In the genomic region with DNA sequence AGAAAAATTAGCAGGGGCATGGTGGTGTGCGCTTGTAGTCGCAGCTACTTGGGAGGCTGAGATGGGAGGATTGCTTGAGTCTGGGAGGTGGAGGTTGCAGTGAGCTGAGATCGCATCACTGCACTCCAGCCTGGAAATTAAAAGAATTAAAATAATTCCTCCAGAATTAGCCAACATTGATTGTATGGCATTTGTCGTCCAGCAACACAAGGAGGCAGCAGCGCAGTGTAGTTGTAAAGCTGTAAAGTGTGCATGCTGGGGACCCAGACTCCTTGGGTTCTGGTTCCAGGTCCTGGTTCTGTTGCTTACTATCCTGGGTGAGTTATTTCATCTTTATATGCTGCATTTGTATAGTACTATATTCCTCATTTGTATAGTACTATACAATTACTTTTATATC, we compare ENCODE assay signal across 20 cellular contexts. TPM values are rescaled to one million over a fixed set of nuclear protein-coding genes. Genes with fewer than 3 reads are reported as not detected.
DNase-seq lines count a peak whose midpoint lies in the region; ATAC-seq and TF ChIP-seq lines count a peak whose summit lies in the region.
"Had no signal": no experiment of that assay in that cellular context is flagged by ENCODE, and none has a peak within 500 bp of the region (broad histone marks: within the 10 kb centered on the region; RNA-seq: fewer than 3 reads in every experiment).

No MANE protein-coding gene starts in this region.

- 0 out of 2 replicates have a peak, but pooled peaks have one; percentile 4 for TF ChIP-seq RAD21 in Ishikawa (IDR thresholded peaks at IDR 0.05; ENCODE audit: low read depth)

- H3K4me1 Mint-ChIP-seq in stimulated activated memory B cell treated with anti-CD40 and anti-IgM and Interleukin-4, amounts not matched to agents 10 μg/mL and 1 μg/mL and 100 μg/mL, for 72 hours, result no peaks in the 10 kb centered on the region

- H3K4me1 ChIP-seq in BE2C (peaks cover 5% of the 10 kb centered on the region; the same call in 1 of the 2 replicates), Panc1 (ENCODE audit: control insufficient read depth, insufficient read depth, low read length) (no peaks in the 10 kb centered on the region)
- H3K4me1 ChIP-seq: A549, BLaER1 had no signal

- POLR2A ChIA-PET in Panc1 (lab: Charles Lee), result interaction anchor here (0.6 kb wide), 1 partner anchor 10 kb away, joined by 3 read pairs; no protein-coding TSS in a partner anchor

- ATAC-seq in Panc1, result no peak
- ATAC-seq in stimulated activated memory B cell treated with anti-CD40 and anti-IgM and Interleukin-4, amounts not matched to agents 10 μg/mL and 1 μg/mL and 100 μg/mL, for 72 hours, result no peak
- no peak for ATAC-seq in HG02798 (IDR thresholded peaks at IDR 0.05; ENCODE audit: poor library complexity, unreplicated experiment)
- ATAC-seq: A549, K562 had no signal

- no peaks in the 10 kb centered on the region for H3K9me3 Mint-ChIP-seq in stimulated activated memory B cell treated with anti-CD40 and anti-IgM and Interleukin-4, amounts not matched to agents 10 μg/mL and 1 μg/mL and 100 μg/mL, for 72 hours
- H3K9me3 Mint-ChIP-seq: CD14-positive monocyte; CD4-positive, alpha-beta memory T cell had no signal

- intact Hi-C loops in Panc1 (cut with micrococcal nuclease; ENCODE audit: unreplicated experiment), result no loop called here

- H3K9me3 ChIP-seq in BE2C (no peaks in the 10 kb centered on the region), Panc1 (ENCODE audit: control insufficient read depth, insufficient read depth, low read depth, low read length) (no peaks in the 10 kb centered on the region)
- H3K9me3 ChIP-seq: A549, BLaER1 had no signal

- CTCF ChIA-PET in Panc1 (lab: Charles Lee), result no interaction called here

- peak; percentile 23; the same call in 1 of the 2 replicates for TF ChIP-seq CTCF in BE2C (IDR thresholded peaks at IDR 0.05; ENCODE audit: low read depth, low read length)
- TF ChIP-seq CTCF in Panc1 (IDR thresholded peaks at IDR 0.05), result peak; percentile 11; the same call in 1 of the 2 replicates

- no TSS peak for BruUV-seq in Panc1 (replicated peaks; lab: Mats Ljungman, UMichigan)

- H3K27ac Mint-ChIP-seq in stimulated activated memory B cell treated with anti-CD40 and anti-IgM and Interleukin-4, amounts not matched to agents 10 μg/mL and 1 μg/mL and 100 μg/mL, for 72 hours, result no peak overlapping the region
- H3K27ac Mint-ChIP-seq: CD14-positive monocyte; CD4-positive, alpha-beta memory T cell had no signal

- H3K36me3 ChIP-seq in BE2C, result no peaks in the 10 kb centered on the region
- no peaks in the 10 kb centered on the region for H3K36me3 ChIP-seq in Panc1 (ENCODE audit: control insufficient read depth, insufficient read depth, low read length)
- H3K36me3 ChIP-seq: BLaER1 had no signal

- peaks cover 12% of the 10 kb centered on the region for H3K36me3 Mint-ChIP-seq in stimulated activated memory B cell treated with anti-CD40 and anti-IgM and Interleukin-4, amounts not matched to agents 10 μg/mL and 1 μg/mL and 100 μg/mL, for 72 hours

- no peak for TF ChIP-seq EP300 in Ishikawa (IDR thresholded peaks at IDR 0.05; ENCODE audit: borderline replicate concordance)

- H3K4me3 Mint-ChIP-seq in stimulated activated memory B cell treated with anti-CD40 and anti-IgM and Interleukin-4, amounts not matched to agents 10 μg/mL and 1 μg/mL and 100 μg/mL, for 72 hours, result no peak overlapping the region
- H3K4me3 Mint-ChIP-seq: CD14-positive monocyte; CD4-positive, alpha-beta memory T cell had no signal

- peak; percentile 3 for DNase-seq in DMS53 (lab: John Stamatoyannopoulos, UW)
- DNase-seq in DMS53 treated with DMSO at 0.1 percent for 48 hours (lab: John Stamatoyannopoulos, UW; ENCODE audit: unreplicated experiment), result no peak
- no peak for DNase-seq in BE2C
- DNase-seq in Panc1 (ENCODE audit: low read depth, low spot score), result no peak
- DNase-seq in KBM-7, result no peak
- DNase-seq: AML-193; CD4-positive, alpha-beta memory T cell; DMS153; GM23248; H7 had no signal

- H3K4me3 ChIP-seq in BE2C (ENCODE audit: low read depth, low read length) (no peak overlapping the region), Panc1 (ENCODE audit: low read depth in 2 of 2, low read length in 2 of 2) (no peak overlapping the region)
- H3K4me3 ChIP-seq: A549, BLaER1, GM23248, K562 had no signal

- no peak overlapping the region for H3K27ac ChIP-seq in Panc1 (ENCODE audit: low read length)
- H3K27ac ChIP-seq: 22Rv1, A549, BLaER1, GM23248, HL-60 had no signal

- H3K27me3 Mint-ChIP-seq in stimulated activated memory B cell treated with anti-CD40 and anti-IgM and Interleukin-4, amounts not matched to agents 10 μg/mL and 1 μg/mL and 100 μg/mL, for 72 hours, result no peaks in the 10 kb centered on the region
- H3K27me3 Mint-ChIP-seq: CD4-positive, alpha-beta memory T cell had no signal

- in situ Hi-C loops in Panc1 (cut with HindIII; ENCODE audit: low pct_unique_long_range_greater_than_20kb, low sequenced_read_pairs), result no loop called here
- in situ Hi-C loops in KBM-7 (cut with MboI; ENCODE audit: low pct_unique_long_range_greater_than_20kb, low sequenced_read_pairs), result no loop called here

- H3K27me3 ChIP-seq in BE2C, result no peaks in the 10 kb centered on the region
- H3K27me3 ChIP-seq in Panc1 (ENCODE audit: control insufficient read depth, insufficient read depth, low read length), result no peaks in the 10 kb centered on the region
- H3K27me3 ChIP-seq: BLaER1 had no signal

TF ChIP-seq in Ishikawa, 13 proteins besides CTCF, POLR2A, EP300 and RAD21:
- no peak for TF ChIP-seq REST (IDR thresholded peaks at IDR 0.05; ENCODE audit: low read depth)
- TF ChIP-seq TAF1 (IDR thresholded peaks at IDR 0.05; ENCODE audit: low read depth), result no peak
- no peak for TF ChIP-seq ZBTB7A (IDR thresholded peaks at IDR 0.05; ENCODE audit: low read depth)
- TF ChIP-seq FOXM1 (IDR thresholded peaks at IDR 0.05; ENCODE audit: borderline replicate concordance, low read depth), result no peak
- TF ChIP-seq, protein P1, sequence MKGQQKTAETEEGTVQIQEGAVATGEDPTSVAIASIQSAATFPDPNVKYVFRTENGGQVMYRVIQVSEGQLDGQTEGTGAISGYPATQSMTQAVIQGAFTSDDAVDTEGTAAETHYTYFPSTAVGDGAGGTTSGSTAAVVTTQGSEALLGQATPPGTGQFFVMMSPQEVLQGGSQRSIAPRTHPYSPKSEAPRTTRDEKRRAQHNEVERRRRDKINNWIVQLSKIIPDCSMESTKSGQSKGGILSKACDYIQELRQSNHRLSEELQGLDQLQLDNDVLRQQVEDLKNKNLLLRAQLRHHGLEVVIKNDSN (IDR thresholded peaks at IDR 0.05), result no peak
- TF ChIP-seq EGR1 (IDR thresholded peaks at IDR 0.05), result no peak
- TF ChIP-seq, protein P2, sequence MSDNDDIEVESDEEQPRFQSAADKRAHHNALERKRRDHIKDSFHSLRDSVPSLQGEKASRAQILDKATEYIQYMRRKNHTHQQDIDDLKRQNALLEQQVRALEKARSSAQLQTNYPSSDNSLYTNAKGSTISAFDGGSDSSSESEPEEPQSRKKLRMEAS (IDR thresholded peaks at IDR 0.05), result no peak
- no peak for TF ChIP-seq TCF12 (IDR thresholded peaks at IDR 0.05; ENCODE audit: low read depth)
- no peak for TF ChIP-seq TEAD4 (IDR thresholded peaks at IDR 0.05)
- no peak for TF ChIP-seq CREB1 (IDR thresholded peaks at IDR 0.05; ENCODE audit: low read depth)
- TF ChIP-seq YY1 (IDR thresholded peaks at IDR 0.05; ENCODE audit: low read depth), result no peak
- no peak for TF ChIP-seq NFIC (IDR thresholded peaks at IDR 0.05)
- no peak for TF ChIP-seq CEBPB (IDR thresholded peaks at IDR 0.05)

RNA-seq across cellular contexts. Expression of gene PEX7, which starts 41.4 kb away (rescaled TPM):
- polyA plus RNA-seq in BE2C (2012; ENCODE audit: insufficient read depth, insufficient read length, low read depth), result 16.8 TPM
- 8.8 TPM for total RNA-seq in Panc1 (2021; ENCODE audit: unreplicated experiment)
- 13.9 TPM for polyA plus RNA-seq in Panc1 (2012; ENCODE audit: insufficient read length)

RNA-seq across cellular contexts. Expression of gene SLC35D3, which starts 58.3 kb away (rescaled TPM):
- polyA plus RNA-seq in BE2C (2012; ENCODE audit: insufficient read depth, insufficient read length, low read depth), result 1.5 TPM
- total RNA-seq in Panc1 (2021; ENCODE audit: unreplicated experiment), result not detected
- polyA plus RNA-seq in Panc1 (2012; ENCODE audit: insufficient read length), result not detected
- total RNA-seq: CD4-positive, alpha-beta memory T cell; GM23248; HT1080; K562 had no signal
- polyA plus RNA-seq: A549; CD14-positive monocyte; CD4-positive, alpha-beta memory T cell; GM23248; K562 had no signal
